In the genomic region with DNA sequence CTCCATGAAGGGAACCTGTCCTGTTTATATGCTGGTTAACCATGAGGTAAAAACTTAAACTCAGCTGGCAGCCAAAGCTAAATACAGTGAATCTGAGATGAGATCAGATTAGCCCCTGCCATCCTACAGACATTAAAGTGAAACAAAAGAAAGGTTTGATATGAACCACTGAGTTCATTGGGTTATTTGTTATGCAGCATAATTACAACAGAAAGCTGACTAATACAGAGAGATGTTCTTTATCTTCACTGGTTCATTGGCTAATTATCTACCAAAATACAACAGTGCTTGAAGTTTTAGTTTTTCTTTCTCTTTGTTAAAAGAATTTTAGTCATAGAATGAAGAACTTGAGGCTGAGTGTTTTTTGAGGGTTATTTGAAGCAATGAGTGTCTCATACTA, we compare ENCODE assay signal across 27 cellular contexts.
"Had no signal": no experiment of that assay in that cellular context is flagged by ENCODE, and none has a peak within 500 bp of the region (broad histone marks: within the 10 kb centered on the region; RNA-seq: fewer than 3 reads in every experiment).

No MANE protein-coding gene starts in this region.

- H3K4me1 ChIP-seq: parathyroid adenoma, psoas muscle, right lobe of liver, sigmoid colon, stomach, thyroid gland, tibial nerve, upper lobe of left lung, vagina had no signal

- H3K79me2 ChIP-seq: parathyroid adenoma had no signal

- H3K4me3 ChIP-seq: psoas muscle, right lobe of liver, sigmoid colon, stomach, thoracic aorta, thyroid gland, tibial nerve, upper lobe of left lung, vagina had no signal

- H3K9ac ChIP-seq: parathyroid adenoma had no signal

- H3K27me3 ChIP-seq: neutrophil, right lobe of liver, sigmoid colon, stomach, thyroid gland, tibial nerve, upper lobe of left lung, vagina had no signal

- ATAC-seq: naive thymus-derived CD8-positive, alpha-beta T cell; natural killer cell treated with Interleukin-12 subunit alpha and Interleukin-12 subunit beta and Interleukin-15 and Interleukin-18, amount 100 ng/mL, for 72 hours; psoas muscle; right cardiac atrium; right lobe of liver; stimulated activated effector memory CD8-positive, alpha-beta T cell treated with anti-CD3 and anti-CD28 coated beads, Interleukin-12 subunit alpha, Interleukin-12 subunit beta, amount 100 ng/mL, for 72 hours; stimulated activated naive B cell treated with anti-CD40 and anti-IgM and Interleukin-4, amounts not matched to agents 10 μg/mL and 1 μg/mL and 100 μg/mL, for 72 hours had no signal

- H3K27ac ChIP-seq: neutrophil, parathyroid adenoma, psoas muscle, right lobe of liver, sigmoid colon, stomach, thoracic aorta, thyroid gland, tibial nerve, upper lobe of left lung, vagina had no signal

- FAIRE-seq: small intestine, urothelium cell line had no signal

- DNase-seq: naive thymus-derived CD8-positive, alpha-beta T cell; nephron progenitor cell; nucleus accumbens; posterior cingulate gyrus; psoas muscle; right cardiac atrium; right lobe of liver; sigmoid colon; small intestine; stimulated activated CD4-positive, alpha-beta T cell treated with anti-CD3 and anti-CD28 coated beads, Interleukin-15, amount 100 ng/mL, for 24 hours; stimulated activated CD4-positive, alpha-beta T cell treated with anti-CD3 and anti-CD28 coated beads, Interleukin-2, amount 100 ng/mL, for 24 hours; stimulated activated CD4-positive, alpha-beta T cell treated with anti-CD3 and anti-CD28 coated beads, Interleukin-2, amount 100 ng/mL, for 48 hours; stimulated activated CD4-positive, alpha-beta T cell treated with anti-CD3 and anti-CD28 coated beads, Interleukin-4, amount 100 ng/mL, for 24 hours; stimulated activated naive B cell treated with anti-CD40 and anti-IgM and Interleukin-4, amounts not matched to agents 10 μg/mL and 1 μg/mL and 100 μg/mL, for 72 hours; stimulated activated naive CD4-positive, alpha-beta T cell treated with Interleukin-2 at 50 U/mL for 16 hours; stomach; thyroid gland; trophoblast cell; upper lobe of left lung had no signal

- H2AFZ ChIP-seq: parathyroid adenoma had no signal

- H3K9me3 ChIP-seq: neutrophil, psoas muscle, right lobe of liver, sigmoid colon, stomach, thoracic aorta, thyroid gland, tibial nerve, upper lobe of left lung, vagina had no signal

- H3K36me3 ChIP-seq: neutrophil, right lobe of liver, sigmoid colon, stomach, thoracic aorta, thyroid gland, tibial nerve, upper lobe of left lung, vagina had no signal
